In the genomic region with DNA sequence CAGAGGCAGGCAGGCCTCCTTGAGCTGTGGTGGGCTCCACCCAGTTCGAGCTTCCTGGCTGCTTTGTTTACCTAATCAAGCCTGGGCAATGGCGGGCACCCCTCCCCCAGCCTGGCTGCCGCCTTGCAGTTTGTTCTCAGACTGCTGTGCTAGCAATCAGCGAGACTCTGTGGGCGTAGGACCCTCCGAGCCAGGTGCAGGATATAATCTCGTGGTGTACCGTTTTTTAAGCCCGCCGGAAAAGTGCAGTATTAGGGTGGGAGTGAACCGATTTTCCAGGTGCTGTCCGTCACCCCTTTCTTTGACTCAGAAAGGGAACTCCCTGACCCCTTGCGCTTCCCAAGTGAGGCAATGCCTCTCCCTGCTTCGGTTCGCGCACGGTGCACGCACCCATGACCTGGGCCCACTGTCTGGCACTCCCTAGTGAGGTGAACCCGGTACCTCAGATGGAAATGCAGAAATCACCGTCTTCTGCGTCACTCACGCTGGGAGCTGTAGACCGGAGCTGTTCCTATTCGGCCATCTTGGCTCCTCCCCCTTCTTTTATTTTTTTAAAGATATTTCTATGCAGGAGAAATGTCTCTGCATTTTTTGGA, we compare ENCODE assay signal across 8 cellular contexts.
DNase-seq lines count a peak whose midpoint lies in the region; ATAC-seq and TF ChIP-seq lines count a peak whose summit lies in the region.
"Not testable (repeated sequence)": the region's sequence is repeated elsewhere in the genome, so short reads cannot be mapped to it uniquely, and the experiment has no call there.

No MANE protein-coding gene starts in this region.

- not testable (repeated sequence) for TF ChIP-seq CTCF in fibroblast of villous mesenchyme (IDR thresholded peaks at IDR 0.05; ENCODE audit: insufficient read depth, low read depth, low read length)

- peaks cover 7 to 26% of the 10 kb centered on the region in 2 donors for H3K36me3 Mint-ChIP-seq in CD4-positive, alpha-beta memory T cell
- not testable (repeated sequence) for H3K36me3 Mint-ChIP-seq in T-cell; stimulated activated naive CD8-positive, alpha-beta T cell treated with anti-CD3 and anti-CD28 coated beads, Interleukin-15, Interleukin-2, amounts not matched to agents 100 ng/mL and 50 ng/mL, for 24 hours (ENCODE audit: low read depth)
- H3K36me3 Mint-ChIP-seq in activated CD4-positive, alpha-beta memory T cell treated with anti-CD3 and anti-CD28 coated beads, Interleukin-2, amount 10 ng/mL, durations not matched to agents 7 days and 5 days (ENCODE audit: low read depth): peaks cover 50% of the 10 kb centered on the region
- peaks cover 0 to 43% (median 4%) of the 10 kb centered on the region in 5 donors for H3K36me3 Mint-ChIP-seq in naive thymus-derived CD4-positive, alpha-beta T cell

- H3K9me3 ChIP-seq in CD4-positive, alpha-beta memory T cell (ENCODE audit: control insufficient read depth in 1 of 2, low read length in 2 of 2); naive thymus-derived CD4-positive, alpha-beta T cell (ENCODE audit: control insufficient read depth in 2 of 3, low read length in 3 of 3): not testable (repeated sequence)

- ATAC-seq in HG02852 (IDR thresholded peaks at IDR 0.05; ENCODE audit: unreplicated experiment): peak; percentile 23
- ATAC-seq in T-cell (replicated peaks in 1 of 4): peak in 1 of 4 experiments; percentile 69
- ATAC-seq in naive thymus-derived CD4-positive, alpha-beta T cell: peak; percentile 65

- not testable (repeated sequence) for H3K27me3 ChIP-seq in CD4-positive, alpha-beta memory T cell (ENCODE audit: insufficient read depth, low read length); naive thymus-derived CD4-positive, alpha-beta T cell (ENCODE audit: control insufficient read depth in 2 of 2, insufficient read depth in 2 of 2, low read length in 2 of 2)

- peak overlapping the region in 1 of 2 donors; percentile 41 for H3K4me3 ChIP-seq in CD4-positive, alpha-beta memory T cell (ENCODE audit: low read length in 2 of 2)
- peak overlapping the region; percentile 39 for H3K4me3 ChIP-seq in fibroblast of villous mesenchyme (ENCODE audit: low read depth, low read length)
- H3K4me3 ChIP-seq in naive thymus-derived CD4-positive, alpha-beta T cell (ENCODE audit: low read length): peak overlapping the region; percentile 41

- peaks cover 0 to 17% (median 8%) of the 10 kb centered on the region in 8 donors for H3K9me3 Mint-ChIP-seq in CD4-positive, alpha-beta memory T cell
- H3K9me3 Mint-ChIP-seq in T-cell; stimulated activated naive CD8-positive, alpha-beta T cell treated with anti-CD3 and anti-CD28 coated beads, Interleukin-15, Interleukin-2, amounts not matched to agents 100 ng/mL and 50 ng/mL, for 24 hours: not testable (repeated sequence)
- H3K9me3 Mint-ChIP-seq in activated CD4-positive, alpha-beta memory T cell treated with anti-CD3 and anti-CD28 coated beads, Interleukin-2, amount 10 ng/mL, durations not matched to agents 7 days and 5 days: peaks cover 10% of the 10 kb centered on the region
- H3K9me3 Mint-ChIP-seq in naive thymus-derived CD4-positive, alpha-beta T cell: peaks cover 0 to 30% (median 8%) of the 10 kb centered on the region in 11 donors

- not testable (repeated sequence) for H3K27me3 Mint-ChIP-seq in CD4-positive, alpha-beta memory T cell; T-cell; activated CD4-positive, alpha-beta memory T cell treated with anti-CD3 and anti-CD28 coated beads, Interleukin-2, amount 10 ng/mL, durations not matched to agents 7 days and 5 days; naive thymus-derived CD4-positive, alpha-beta T cell; stimulated activated naive CD8-positive, alpha-beta T cell treated with anti-CD3 and anti-CD28 coated beads, Interleukin-15, Interleukin-2, amounts not matched to agents 100 ng/mL and 50 ng/mL, for 24 hours

- H3K27ac Mint-ChIP-seq in CD4-positive, alpha-beta memory T cell: peak overlapping the region; percentile 92 to 97 (median 96)
- peak overlapping the region; percentile 95 to 96 for H3K27ac Mint-ChIP-seq in T-cell
- H3K27ac Mint-ChIP-seq in activated CD4-positive, alpha-beta memory T cell treated with anti-CD3 and anti-CD28 coated beads, Interleukin-2, amount 10 ng/mL, durations not matched to agents 7 days and 5 days: peak overlapping the region; percentile 96
- peak overlapping the region; percentile 65 to 98 (median 95) for H3K27ac Mint-ChIP-seq in naive thymus-derived CD4-positive, alpha-beta T cell
- H3K27ac Mint-ChIP-seq in stimulated activated naive CD8-positive, alpha-beta T cell treated with anti-CD3 and anti-CD28 coated beads, Interleukin-15, Interleukin-2, amounts not matched to agents 100 ng/mL and 50 ng/mL, for 24 hours: peak overlapping the region; percentile 33

- CTCF ChIA-PET in CD4-positive, alpha-beta memory T cell (lab: Charles Lee; ENCODE audit: partially characterized antibody): interaction anchor here (0.6 to 2.1 kb wide), 3 partner anchors 89 to 117 kb away, joined by 3 to 8 read pairs (median 3); partner anchors contain the start of gene CRYBG3
- CTCF ChIA-PET in T-cell (lab: Charles Lee); naive thymus-derived CD4-positive, alpha-beta T cell (lab: Charles Lee): not testable (repeated sequence)
- CTCF ChIA-PET in activated CD4-positive, alpha-beta memory T cell treated with anti-CD3 and anti-CD28 coated beads, Interleukin-2, amount 10 ng/mL, durations not matched to agents 7 days and 5 days (lab: Charles Lee): interaction anchor here (1.1 kb wide), 1 partner anchor 10 kb away, joined by 3 read pairs; no protein-coding TSS in a partner anchor

- intact Hi-C loops in CD4-positive, alpha-beta memory T cell (cut with micrococcal nuclease): loop anchor here (1.0 to 5.0 kb wide), 2 partner anchors 38 to 89 kb away; no protein-coding TSS in a partner anchor
- intact Hi-C loops in naive thymus-derived CD4-positive, alpha-beta T cell (cut with micrococcal nuclease): not testable (repeated sequence)

- peaks cover 26 to 41% (median 34%) of the 10 kb centered on the region in 4 donors for H3K4me1 Mint-ChIP-seq in CD4-positive, alpha-beta memory T cell
- peaks cover 28 to 36% (median 34%) of the 10 kb centered on the region in 3 donors for H3K4me1 Mint-ChIP-seq in T-cell
- peaks cover 40% of the 10 kb centered on the region for H3K4me1 Mint-ChIP-seq in activated CD4-positive, alpha-beta memory T cell treated with anti-CD3 and anti-CD28 coated beads, Interleukin-2, amount 10 ng/mL, durations not matched to agents 7 days and 5 days
- H3K4me1 Mint-ChIP-seq in naive thymus-derived CD4-positive, alpha-beta T cell: peaks cover 15 to 30% (median 21%) of the 10 kb centered on the region in 7 donors
- peaks cover 18% of the 10 kb centered on the region for H3K4me1 Mint-ChIP-seq in stimulated activated naive CD8-positive, alpha-beta T cell treated with anti-CD3 and anti-CD28 coated beads, Interleukin-15, Interleukin-2, amounts not matched to agents 100 ng/mL and 50 ng/mL, for 24 hours (ENCODE audit: low read depth)

- H3K4me3 Mint-ChIP-seq in CD4-positive, alpha-beta memory T cell: peak overlapping the region; percentile 77 to 91 (median 88)
- H3K4me3 Mint-ChIP-seq in T-cell: peak overlapping the region; percentile 71 to 84 (median 78)
- H3K4me3 Mint-ChIP-seq in activated CD4-positive, alpha-beta memory T cell treated with anti-CD3 and anti-CD28 coated beads, Interleukin-2, amount 10 ng/mL, durations not matched to agents 7 days and 5 days: peak overlapping the region; percentile 87
- peak overlapping the region; percentile 66 to 89 (median 84) for H3K4me3 Mint-ChIP-seq in naive thymus-derived CD4-positive, alpha-beta T cell
- peak overlapping the region; percentile 74 for H3K4me3 Mint-ChIP-seq in stimulated activated naive CD8-positive, alpha-beta T cell treated with anti-CD3 and anti-CD28 coated beads, Interleukin-15, Interleukin-2, amounts not matched to agents 100 ng/mL and 50 ng/mL, for 24 hours

- POLR2A ChIA-PET in CD4-positive, alpha-beta memory T cell (lab: Charles Lee; ENCODE audit: partially characterized antibody): interaction anchor here (1.3 to 2.7 kb wide), 6 partner anchors 9 to 94 kb away, joined by 4 to 26 read pairs (median 5); partner anchors contain the start of gene CRYBG3
- POLR2A ChIA-PET in T-cell (lab: Charles Lee); naive thymus-derived CD4-positive, alpha-beta T cell (lab: Charles Lee): not testable (repeated sequence)
- POLR2A ChIA-PET in activated CD4-positive, alpha-beta memory T cell treated with anti-CD3 and anti-CD28 coated beads, Interleukin-2, amount 10 ng/mL, durations not matched to agents 7 days and 5 days (lab: Charles Lee): interaction anchor here (1.1 to 1.9 kb wide), 7 partner anchors 14 to 146 kb away, joined by 3 to 5 read pairs (median 4); partner anchors contain the start of genes ARL6 and CRYBG3

- DNase-seq in CD4-positive, alpha-beta memory T cell: peak; percentile 51 to 79 (median 64)
- peak; percentile 16 to 73 (median 44) for DNase-seq in T-cell
- peak; percentile 63 for DNase-seq in activated CD4-positive, alpha-beta memory T cell treated with anti-CD3 and anti-CD28 coated beads, Interleukin-2, amount 10 ng/mL, durations not matched to agents 7 days and 5 days
- peak; percentile 13 for DNase-seq in activated naive CD4-positive, alpha-beta T cell treated with Interleukin-2 at 50 U/mL for 16 hours
- DNase-seq in fibroblast of villous mesenchyme (ENCODE audit: low read depth): not testable (repeated sequence)
- peak; percentile 4 to 63 (median 54) for DNase-seq in naive thymus-derived CD4-positive, alpha-beta T cell

- H3K36me3 ChIP-seq in CD4-positive, alpha-beta memory T cell (ENCODE audit: insufficient read depth, low read length); naive thymus-derived CD4-positive, alpha-beta T cell (ENCODE audit: control insufficient read depth in 2 of 3, insufficient read depth in 3 of 3, low read length in 3 of 3): not testable (repeated sequence)

- H3K4me1 ChIP-seq in CD4-positive, alpha-beta memory T cell (ENCODE audit: insufficient read depth, low read length): peaks cover 45% of the 10 kb centered on the region
- H3K4me1 ChIP-seq in naive thymus-derived CD4-positive, alpha-beta T cell (ENCODE audit: control insufficient read depth in 2 of 2, insufficient read depth in 2 of 2, low read length in 2 of 2): peaks cover 17 to 18% of the 10 kb centered on the region in 2 donors

- H3K27ac ChIP-seq in CD4-positive, alpha-beta memory T cell (ENCODE audit: low read depth, low read length): peak overlapping the region; percentile 34
- H3K27ac ChIP-seq in naive thymus-derived CD4-positive, alpha-beta T cell (ENCODE audit: low read depth, low read length): peak overlapping the region; percentile 60

Comparison
In these comparisons a context has a peak if more than half of its experiments do, and no peak if none do; other contexts are left out.
1. H3K27ac Mint-ChIP-seq: peak in every context shown above with its lines; median percentile 96 in CD4-positive, alpha-beta memory T cell; 96 in activated CD4-positive, alpha-beta memory T cell treated with anti-CD3 and anti-CD28 coated beads, Interleukin-2, amount 10 ng/mL, durations not matched to agents 7 days and 5 days; 96 in T-cell; 95 in naive thymus-derived CD4-positive, alpha-beta T cell; 33 in stimulated activated naive CD8-positive, alpha-beta T cell treated with anti-CD3 and anti-CD28 coated beads, Interleukin-15, Interleukin-2, amounts not matched to agents 100 ng/mL and 50 ng/mL, for 24 hours.